In the genomic region with DNA sequence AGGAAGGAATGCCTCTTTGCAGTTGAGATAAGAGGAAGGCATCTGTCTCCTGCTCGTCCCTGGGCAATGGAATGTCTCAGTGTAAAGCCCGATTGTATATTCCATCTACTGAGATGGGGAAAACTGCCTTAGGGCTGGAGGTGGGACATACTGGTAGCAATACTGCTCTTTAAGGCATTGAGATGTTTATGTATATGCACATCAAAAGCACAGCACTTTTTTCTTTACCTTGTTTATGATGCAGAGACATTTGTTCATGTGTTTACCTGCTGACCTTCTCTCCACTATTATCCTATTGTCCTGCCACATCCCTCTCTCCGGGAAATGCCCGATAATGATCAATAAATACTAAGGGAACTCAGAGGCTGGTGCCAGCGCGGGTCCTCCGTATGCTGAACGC, we compare ENCODE assay signal across 6 cellular contexts. TPM values are rescaled to one million over a fixed set of nuclear protein-coding genes. Genes with fewer than 3 reads are reported as not detected.
"Had no signal": no experiment of that assay in that cellular context is flagged by ENCODE, and none has a peak within 500 bp of the region (broad histone marks: within the 10 kb centered on the region; RNA-seq: fewer than 3 reads in every experiment).

No MANE protein-coding gene starts in this region.

RNA-seq across cellular contexts. Expression of a gene that starts 19.5 kb away (rescaled TPM):
- polyA plus RNA-seq: IgD-negative memory B cell had no signal

RNA-seq across cellular contexts. Expression of a gene that starts 43.1 kb away (rescaled TPM):
- total RNA-seq: GM23248, H1, H9, HepG2, HT-29 had no signal
- polyA plus RNA-seq: GM23248, H1, HepG2 had no signal

RNA-seq across cellular contexts. Expression of a gene that starts 48.8 kb away (rescaled TPM):
- total RNA-seq: GM23248, H1, H9, HepG2, HT-29 had no signal
- polyA plus RNA-seq: GM23248, H1, HepG2, IgD-negative memory B cell had no signal
